Comparison of ENCODE assay signal across 20 cellular contexts in the genomic region with DNA sequence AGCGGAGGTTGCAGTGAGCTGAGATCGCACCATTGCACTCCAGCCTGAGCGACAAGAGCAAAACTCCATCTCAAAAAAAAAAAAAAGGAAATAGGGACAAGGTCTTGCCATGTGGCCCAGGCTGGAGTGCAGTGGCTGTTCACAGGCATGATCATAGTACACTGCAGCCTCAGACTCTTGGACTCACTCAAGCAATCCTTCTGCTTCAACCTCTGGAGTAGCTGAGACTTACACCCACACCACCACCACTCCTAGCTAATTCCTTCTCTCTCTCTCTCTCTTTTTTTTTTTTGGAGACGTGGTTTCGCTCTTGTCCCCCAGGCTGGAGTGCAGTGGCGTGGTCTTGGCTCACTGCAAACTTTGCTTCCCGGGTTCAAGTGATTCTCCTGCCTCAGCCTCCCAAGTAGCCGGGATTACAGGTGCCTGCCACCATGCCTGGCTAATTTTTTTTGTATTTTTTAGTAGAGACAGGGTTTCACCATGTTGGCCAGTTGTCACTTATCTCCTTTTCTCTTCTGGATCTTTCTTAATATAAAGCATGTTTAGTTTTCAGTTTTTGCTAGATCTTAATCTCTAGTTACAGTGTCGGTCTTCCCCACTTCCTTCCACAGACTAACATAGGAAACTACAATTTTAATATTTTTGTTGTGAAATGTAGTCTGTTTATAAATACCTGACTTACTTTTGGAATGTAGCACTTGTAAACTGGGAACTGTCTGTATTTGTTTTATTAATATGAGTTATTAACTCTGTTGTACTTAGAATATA. TPM values are rescaled to one million over a fixed set of nuclear protein-coding genes. Genes with fewer than 3 reads are reported as not detected.
DNase-seq lines count a peak whose midpoint lies in the region; ATAC-seq, FAIRE-seq and TF ChIP-seq lines count a peak whose summit lies in the region.
"Had no signal": no experiment of that assay in that cellular context is flagged by ENCODE, and none has a peak within 500 bp of the region (broad histone marks: within the 10 kb centered on the region; RNA-seq: fewer than 3 reads in every experiment).

No MANE protein-coding gene starts in this region.

- peaks cover 14 to 16% of the 10 kb centered on the region in 2 donors for H3K4me1 ChIP-seq in naive thymus-derived CD4-positive, alpha-beta T cell (ENCODE audit: control insufficient read depth in 2 of 2, insufficient read depth in 2 of 2, low read length in 2 of 2)
- H3K4me1 ChIP-seq: Caco-2 had no signal

- no peaks in the 10 kb centered on the region for H3K27me3 ChIP-seq in naive thymus-derived CD4-positive, alpha-beta T cell (ENCODE audit: control insufficient read depth in 2 of 2, insufficient read depth in 2 of 2, low read length in 2 of 2)

- peaks cover 37% of the 10 kb centered on the region for H3K4me1 Mint-ChIP-seq in activated CD8-positive, alpha-beta memory T cell treated with anti-CD3 and anti-CD28 coated beads, Interleukin-2, amount 10 ng/mL, durations not matched to agents 7 days and 5 days
- H3K4me1 Mint-ChIP-seq in activated naive CD8-positive, alpha-beta T cell (ENCODE audit: low read depth) = peaks cover 65% of the 10 kb centered on the region
- peaks cover 41 to 86% (median 67%) of the 10 kb centered on the region in 7 donors for H3K4me1 Mint-ChIP-seq in naive thymus-derived CD4-positive, alpha-beta T cell

- no peak overlapping the region for H3K27ac ChIP-seq in naive thymus-derived CD4-positive, alpha-beta T cell (ENCODE audit: low read depth, low read length)
- no peak overlapping the region for H3K27ac ChIP-seq in RWPE1

- intact Hi-C loops in naive thymus-derived CD4-positive, alpha-beta T cell (cut with micrococcal nuclease) = loop anchor here in 1 of 2 donors (1.0 to 5.0 kb wide), 2 partner anchors 13 to 34 kb away; no protein-coding TSS in a partner anchor

- TF ChIP-seq CTCF in RWPE1 (conservative IDR thresholded peaks at IDR 0.05; ENCODE audit: low read depth) = no peak

- peak overlapping the region; percentile 56 for H3K27ac Mint-ChIP-seq in activated CD8-positive, alpha-beta memory T cell treated with anti-CD3 and anti-CD28 coated beads, Interleukin-2, amount 10 ng/mL, durations not matched to agents 7 days and 5 days
- H3K27ac Mint-ChIP-seq in activated naive CD8-positive, alpha-beta T cell = peak overlapping the region; percentile 67
- peak overlapping the region; percentile 47 to 89 (median 84) for H3K27ac Mint-ChIP-seq in naive thymus-derived CD4-positive, alpha-beta T cell
- H3K27ac Mint-ChIP-seq: progenitor cell of endocrine pancreas had no signal

- H3K9me3 Mint-ChIP-seq in activated CD8-positive, alpha-beta memory T cell treated with anti-CD3 and anti-CD28 coated beads, Interleukin-2, amount 10 ng/mL, durations not matched to agents 7 days and 5 days (ENCODE audit: low read depth) = no peaks in the 10 kb centered on the region
- H3K9me3 Mint-ChIP-seq in activated naive CD8-positive, alpha-beta T cell (ENCODE audit: low read depth) = no peaks in the 10 kb centered on the region
- no peaks in the 10 kb centered on the region for H3K9me3 Mint-ChIP-seq in naive thymus-derived CD4-positive, alpha-beta T cell

- H3K36me3 ChIP-seq in naive thymus-derived CD4-positive, alpha-beta T cell (ENCODE audit: control insufficient read depth in 2 of 3, insufficient read depth in 3 of 3, low read length in 3 of 3) = peaks cover 0 to 6% (median 0%) of the 10 kb centered on the region in 3 experiments

- no peaks in the 10 kb centered on the region for H3K9me3 ChIP-seq in naive thymus-derived CD4-positive, alpha-beta T cell (ENCODE audit: control insufficient read depth in 2 of 3, low read length in 3 of 3)
- H3K9me3 ChIP-seq: Caco-2 had no signal

- H3K4me3 ChIP-seq in naive thymus-derived CD4-positive, alpha-beta T cell (ENCODE audit: low read length) = no peak overlapping the region

- ATAC-seq in activated CD8-positive, alpha-beta memory T cell treated with anti-CD3 and anti-CD28 coated beads, Interleukin-2, amount 10 ng/mL, durations not matched to agents 7 days and 5 days = peak; percentile 49
- ATAC-seq in naive thymus-derived CD4-positive, alpha-beta T cell = peak; percentile 24
- ATAC-seq: HepG2, left colon had no signal

- peaks cover 29% of the 10 kb centered on the region for H3K36me3 Mint-ChIP-seq in activated CD8-positive, alpha-beta memory T cell treated with anti-CD3 and anti-CD28 coated beads, Interleukin-2, amount 10 ng/mL, durations not matched to agents 7 days and 5 days
- H3K36me3 Mint-ChIP-seq in activated naive CD8-positive, alpha-beta T cell = peaks cover 5% of the 10 kb centered on the region
- H3K36me3 Mint-ChIP-seq in naive thymus-derived CD4-positive, alpha-beta T cell = peaks cover 6 to 39% (median 15%) of the 10 kb centered on the region in 5 donors

- in situ Hi-C loops in KBM-7 (cut with MboI; ENCODE audit: low pct_unique_long_range_greater_than_20kb, low sequenced_read_pairs) = no loop called here

- CTCF ChIA-PET in activated CD8-positive, alpha-beta memory T cell treated with anti-CD3 and anti-CD28 coated beads, Interleukin-2, amount 10 ng/mL, durations not matched to agents 7 days and 5 days (lab: Charles Lee) = interaction anchor here (1.0 to 1.7 kb wide), 2 partner anchors 23 to 56 kb away, joined by 3 to 6 read pairs; a partner anchor contains a TSS
- CTCF ChIA-PET in naive thymus-derived CD4-positive, alpha-beta T cell (lab: Charles Lee) = interaction anchor here (0.5 to 1.3 kb wide), 2 partner anchors 14 to 40 kb away, joined by 5 to 6 read pairs; no protein-coding TSS in a partner anchor
- CTCF ChIA-PET in RWPE1 (lab: Yijun Ruan, JAX) = interaction anchor here (0.5 kb wide), 1 partner anchor 27 kb away, joined by 3 read pairs; no protein-coding TSS in a partner anchor

- POLR2A ChIA-PET in naive thymus-derived CD4-positive, alpha-beta T cell (lab: Charles Lee) = interaction anchor here (0.7 to 1.7 kb wide), 4 partner anchors 11 to 23 kb away, joined by 3 to 8 read pairs (median 4); a partner anchor contains a TSS
- POLR2A ChIA-PET in RWPE1 (lab: Yijun Ruan, JAX; ENCODE audit: low non-redundant PET) = no interaction called here

- FAIRE-seq in HTR-8/SVneo (lab: Jason Lieb, UNC) = no peak
- FAIRE-seq: GM12891, HepG2 had no signal

- DNase-seq in activated CD8-positive, alpha-beta memory T cell treated with anti-CD3 and anti-CD28 coated beads, Interleukin-2, amount 10 ng/mL, durations not matched to agents 7 days and 5 days = no peak
- DNase-seq in activated CD8-positive, alpha-beta memory T cell treated with anti-CD3 and anti-CD28 coated beads, Interleukin-2, amount 50 U/mL, for 48 hours = no peak
- peak; percentile 15 for DNase-seq in KBM-7
- DNase-seq in naive thymus-derived CD4-positive, alpha-beta T cell = peak in 2 of 9 donors; percentile 15 to 24
- no peak for DNase-seq in HTR-8/SVneo (ENCODE audit: insufficient read length, low spot score)
- DNase-seq in DMS114 treated with DMSO at 0.1 percent for 48 hours (lab: John Stamatoyannopoulos, UW; ENCODE audit: unreplicated experiment) = no peak
- no peak for DNase-seq in RWPE1 (ENCODE audit: low spot score)
- DNase-seq: ACHN; activated gamma-delta T cell treated with Interleukin-2 at 50 U/mL for 16 hours; Caco-2; HCEC 1CT; hippocampal formation; left colon; NCI-H2171; stimulated activated CD4-positive, alpha-beta T cell treated with anti-CD3 and anti-CD28 coated beads, Interleukin-12 subunit alpha, Interleukin-12 subunit beta, amount 100 ng/mL, for 4 hours had no signal

- peak overlapping the region; percentile 17 for H3K4me3 Mint-ChIP-seq in activated CD8-positive, alpha-beta memory T cell treated with anti-CD3 and anti-CD28 coated beads, Interleukin-2, amount 10 ng/mL, durations not matched to agents 7 days and 5 days
- H3K4me3 Mint-ChIP-seq in activated naive CD8-positive, alpha-beta T cell = peak overlapping the region; percentile 52
- peak overlapping the region; percentile 56 to 89 (median 70) for H3K4me3 Mint-ChIP-seq in naive thymus-derived CD4-positive, alpha-beta T cell

- H3K27me3 Mint-ChIP-seq in activated CD8-positive, alpha-beta memory T cell treated with anti-CD3 and anti-CD28 coated beads, Interleukin-2, amount 10 ng/mL, durations not matched to agents 7 days and 5 days = no peaks in the 10 kb centered on the region
- no peaks in the 10 kb centered on the region for H3K27me3 Mint-ChIP-seq in activated naive CD8-positive, alpha-beta T cell
- no peaks in the 10 kb centered on the region for H3K27me3 Mint-ChIP-seq in naive thymus-derived CD4-positive, alpha-beta T cell
- H3K27me3 Mint-ChIP-seq: progenitor cell of endocrine pancreas had no signal

RNA-seq across cellular contexts. Expression of a gene that starts 22.6 kb away (rescaled TPM):
- total RNA-seq in activated CD8-positive, alpha-beta memory T cell treated with anti-CD3 and anti-CD28 coated beads, Interleukin-2, amount 10 ng/mL, durations not matched to agents 7 days and 5 days = 10 to 100 TPM; 40.0 to 49.2 TPM
- 10 to 100 TPM; 37.0 to 51.8 (median 40.5) TPM for total RNA-seq in naive thymus-derived CD4-positive, alpha-beta T cell
- 10 to 100 TPM; 17.5 to 18.0 TPM for polyA plus RNA-seq in naive thymus-derived CD4-positive, alpha-beta T cell

RNA-seq across cellular contexts. Expression of a gene that starts 43.4 kb away (rescaled TPM):
- under 1 TPM; 0.19 to 0.35 TPM for total RNA-seq in activated CD8-positive, alpha-beta memory T cell treated with anti-CD3 and anti-CD28 coated beads, Interleukin-2, amount 10 ng/mL, durations not matched to agents 7 days and 5 days
- total RNA-seq in naive thymus-derived CD4-positive, alpha-beta T cell = 1 to 10 TPM in 3 of 5 experiments, under 1 TPM in 2; 0.19 to 2.2 (median 1.2) TPM
- polyA plus RNA-seq in naive thymus-derived CD4-positive, alpha-beta T cell = not detected
- total RNA-seq: G401 had no signal

Comparison
In these comparisons a context has a peak if more than half of its experiments do, and no peak if none do; other contexts are left out.
1. H3K4me3 Mint-ChIP-seq: peak in every context shown above with its lines; median percentile 70 in naive thymus-derived CD4-positive, alpha-beta T cell; 52 in activated naive CD8-positive, alpha-beta T cell; 17 in activated CD8-positive, alpha-beta memory T cell treated with anti-CD3 and anti-CD28 coated beads, Interleukin-2, amount 10 ng/mL, durations not matched to agents 7 days and 5 days.